15 cellular contexts compared by ENCODE assay signal in the genomic region with DNA sequence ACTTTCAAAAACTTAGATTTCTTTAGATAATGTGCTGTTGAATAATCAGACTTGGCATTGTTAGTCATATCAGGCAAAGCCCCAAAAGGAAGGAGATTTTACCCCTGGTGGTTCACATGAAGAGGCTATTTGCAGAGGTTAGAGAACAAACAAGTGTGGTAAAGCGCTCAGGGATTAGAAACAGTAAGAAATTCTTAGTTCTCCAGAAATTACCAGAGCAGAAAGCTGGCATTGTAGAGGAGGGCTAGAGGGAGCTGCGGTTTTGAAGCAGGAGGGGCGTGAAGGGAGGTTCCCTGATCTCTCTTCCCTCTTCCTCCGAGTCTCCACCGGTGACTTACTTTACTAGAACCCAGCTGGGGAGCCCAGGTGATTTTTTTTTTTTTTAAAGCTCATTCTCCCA. TPM values are rescaled to one million over a fixed set of nuclear protein-coding genes. Genes with fewer than 3 reads are reported as not detected.
A peak's percentile ranks its signal among the peaks of the same experiment; 100 is the strongest.
DNase-seq lines count a peak whose midpoint lies in the region; ATAC-seq, FAIRE-seq and TF ChIP-seq lines count a peak whose summit lies in the region.
"Had no signal": no experiment of that assay in that cellular context is flagged by ENCODE, and none has a peak within 500 bp of the region (broad histone marks: within the 10 kb centered on the region; RNA-seq: fewer than 3 reads in every experiment).

No MANE protein-coding gene starts in this region.

- no peak for ATAC-seq in central memory CD8-positive, alpha-beta T cell (replicated peaks; ENCODE audit: extremely low read depth, poor library complexity, severe bottlenecking)
- ATAC-seq: stimulated activated naive CD8-positive, alpha-beta T cell treated with anti-CD3 and anti-CD28 coated beads, Interleukin-15, Interleukin-2, amounts not matched to agents 100 U/mL and 50 U/mL, for 24 hours had no signal

- H3K9me3 Mint-ChIP-seq in central memory CD8-positive, alpha-beta T cell, result no peaks in the 10 kb centered on the region
- H3K9me3 Mint-ChIP-seq in progenitor cell of endocrine pancreas (ENCODE audit: low read depth), result peaks cover 3% of the 10 kb centered on the region
- H3K9me3 Mint-ChIP-seq in chondrocyte (ENCODE audit: low read depth), result no peaks in the 10 kb centered on the region
- H3K9me3 Mint-ChIP-seq: activated CD4-positive, alpha-beta T cell treated with anti-CD3 and anti-CD28 coated beads, Interleukin-2, amount 10 ng/mL, durations not matched to agents 24 days and 14 days; memory B cell had no signal

- H3K4me3 Mint-ChIP-seq in central memory CD8-positive, alpha-beta T cell, result no peak overlapping the region
- H3K4me3 Mint-ChIP-seq in progenitor cell of endocrine pancreas (ENCODE audit: low read depth), result no peak overlapping the region
- no peak overlapping the region for H3K4me3 Mint-ChIP-seq in chondrocyte (ENCODE audit: unreplicated experiment)
- H3K4me3 Mint-ChIP-seq: activated CD4-positive, alpha-beta T cell treated with anti-CD3 and anti-CD28 coated beads, Interleukin-2, amount 10 ng/mL, durations not matched to agents 24 days and 14 days; memory B cell had no signal

- peaks cover 3% of the 10 kb centered on the region for H3K36me3 Mint-ChIP-seq in central memory CD8-positive, alpha-beta T cell (ENCODE audit: insufficient read depth)
- H3K36me3 Mint-ChIP-seq in progenitor cell of endocrine pancreas (ENCODE audit: insufficient read depth) (peaks cover 6% of the 10 kb centered on the region), chondrocyte (ENCODE audit: low read depth) (peaks cover 3% of the 10 kb centered on the region)
- H3K36me3 Mint-ChIP-seq: memory B cell had no signal

- H3K4me1 Mint-ChIP-seq in central memory CD8-positive, alpha-beta T cell, result peaks cover 6% of the 10 kb centered on the region
- H3K4me1 Mint-ChIP-seq in progenitor cell of endocrine pancreas (ENCODE audit: low read depth) (peaks cover 5% of the 10 kb centered on the region), chondrocyte (ENCODE audit: low read depth) (peaks cover 39% of the 10 kb centered on the region)
- H3K4me1 Mint-ChIP-seq: activated CD4-positive, alpha-beta T cell treated with anti-CD3 and anti-CD28 coated beads, Interleukin-2, amount 10 ng/mL, durations not matched to agents 24 days and 14 days; memory B cell had no signal

- DNase-seq in GM19239 (ENCODE audit: insufficient read length, low spot score) (no peak), NB4 (ENCODE audit: low read depth) (peak; percentile 25), progenitor cell of endocrine pancreas (ENCODE audit: low spot score, unreplicated experiment) (no peak), NCI-H2029 (lab: John Stamatoyannopoulos, UW) (no peak), chondrocyte (ENCODE audit: low spot score) (no peak), superior temporal gyrus (ENCODE audit: extremely low spot score) (no peak)
- no peak for DNase-seq in central memory CD8-positive, alpha-beta T cell (ENCODE audit: low spot score in 2 of 2)
- no peak for DNase-seq in stimulated activated CD4-positive, alpha-beta T cell treated with anti-CD3 and anti-CD28 coated beads, Interleukin-2, amount 100 ng/mL, for 24 hours
- DNase-seq: activated CD4-positive, alpha-beta T cell treated with anti-CD3 and anti-CD28 coated beads, Interleukin-2, amount 10 ng/mL, durations not matched to agents 24 days and 14 days; central memory CD4-positive, alpha-beta T cell; NK-92 treated with Interleukin-12 subunit alpha and Interleukin-12 subunit beta, amount 100 ng/mL, for 24 hours; stimulated activated naive CD8-positive, alpha-beta T cell treated with anti-CD3 and anti-CD28 coated beads, Interleukin-15, Interleukin-2, amounts not matched to agents 100 U/mL and 50 U/mL, for 24 hours; T1000 had no signal

- TF ChIP-seq CTCF in NB4 (IDR thresholded peaks at IDR 0.05; ENCODE audit: low read depth, low read length) (no peak), progenitor cell of endocrine pancreas (IDR thresholded peaks at IDR 0.05; ENCODE audit: unreplicated experiment) (no peak), chondrocyte (IDR thresholded peaks at IDR 0.05) (no peak)

- H3K27me3 Mint-ChIP-seq in central memory CD8-positive, alpha-beta T cell, result no peaks in the 10 kb centered on the region
- H3K27me3 Mint-ChIP-seq in progenitor cell of endocrine pancreas (no peaks in the 10 kb centered on the region), chondrocyte (ENCODE audit: low read depth) (no peaks in the 10 kb centered on the region)

- no peak for TF ChIP-seq POLR2A in NB4 (IDR thresholded peaks at IDR 0.05; ENCODE audit: extremely low read depth, insufficient read length)

- no peak overlapping the region for H3K4me3 ChIP-seq in NB4 (ENCODE audit: low read depth, low read length)

- H3K27ac Mint-ChIP-seq in central memory CD8-positive, alpha-beta T cell (ENCODE audit: low read depth), result peak overlapping the region; percentile 35
- H3K27ac Mint-ChIP-seq in progenitor cell of endocrine pancreas (peak overlapping the region; percentile 87), chondrocyte (ENCODE audit: unreplicated experiment) (no peak overlapping the region)
- H3K27ac Mint-ChIP-seq: activated CD4-positive, alpha-beta T cell treated with anti-CD3 and anti-CD28 coated beads, Interleukin-2, amount 10 ng/mL, durations not matched to agents 24 days and 14 days; memory B cell had no signal

- peak; percentile 40 for FAIRE-seq in GM19239 (lab: Jason Lieb, UNC)
- FAIRE-seq: endometrium had no signal

RNA-seq across cellular contexts. Expression of a gene that starts 10.2 kb away (rescaled TPM):
- 105 and 110 TPM in 2 replicates for total RNA-seq in progenitor cell of endocrine pancreas
- total RNA-seq in chondrocyte, result 32.5 to 56.0 TPM (median 34.4 TPM) in 3 replicates
